In genomic region chr5:39948867-39949468, GRCh38 we compare ENCODE assay signal across 8 cellular contexts.
DNase-seq lines count a peak whose midpoint lies in the region; ATAC-seq and TF ChIP-seq lines count a peak whose summit lies in the region.

No MANE protein-coding gene starts in this region.

- peak; percentile 61 for DNase-seq in Daoy (ENCODE audit: low read depth)
- DNase-seq in KG1 (lab: John Stamatoyannopoulos, UW): peak; percentile 33
- peak; percentile 77 to 89 for DNase-seq in SHP77 (lab: John Stamatoyannopoulos, UW)
- peak; percentile 49 for DNase-seq in activated naive CD4-positive, alpha-beta T cell treated with Interleukin-2 at 50 U/mL for 16 hours
- peak; percentile 78 for DNase-seq in glomerular visceral epithelial cell (ENCODE audit: extremely low spot score)
- peak; percentile 46 for DNase-seq in retinal pigment epithelial cell (ENCODE audit: low read depth)
- no peak for DNase-seq in NCI-H2227 treated with DMSO at 0.1 percent for 48 hours (lab: John Stamatoyannopoulos, UW)

- ATAC-seq in GM21723 (IDR thresholded peaks at IDR 0.05; ENCODE audit: unreplicated experiment): peak; percentile 97

- peak; percentile 61 for TF ChIP-seq CTCF in retinal pigment epithelial cell (conservative IDR thresholded peaks at IDR 0.05; ENCODE audit: low read depth, low read length)

- H3K4me3 ChIP-seq in retinal pigment epithelial cell (ENCODE audit: low read length): no peak overlapping the region
